Comparison of ENCODE assay signal across 17 cellular contexts in the genomic region with DNA sequence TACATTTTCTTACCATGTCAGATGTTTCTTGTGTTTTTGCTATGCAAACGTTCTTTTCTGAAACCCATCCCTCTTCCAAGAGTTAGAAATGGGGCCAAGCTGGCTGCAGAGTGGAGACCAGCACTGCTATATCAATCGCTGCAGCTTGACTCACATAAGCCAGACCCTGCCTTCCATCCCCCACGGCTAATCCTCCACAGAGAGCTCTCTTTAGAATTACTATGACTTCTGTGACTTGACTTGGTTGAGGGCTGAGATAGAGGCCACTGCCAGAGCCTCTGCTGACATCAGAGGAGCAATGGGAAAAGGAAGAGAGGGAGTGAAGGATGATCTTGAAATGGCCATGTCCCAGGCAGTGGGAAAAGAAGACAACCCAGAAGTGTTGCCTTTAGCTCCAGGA.
"Had no signal": no experiment of that assay in that cellular context is flagged by ENCODE, and none has a peak within 500 bp of the region (broad histone marks: within the 10 kb centered on the region; RNA-seq: fewer than 3 reads in every experiment).

No MANE protein-coding gene starts in this region.

- H3K4me3 ChIP-seq: colonic mucosa, heart right ventricle, ovary, thoracic aorta, transverse colon had no signal

- H3K36me3 ChIP-seq: colonic mucosa, heart right ventricle, ovary, thoracic aorta, transverse colon had no signal

- H3K27me3 ChIP-seq: colonic mucosa, ovary, transverse colon had no signal

- H3K4me1 Mint-ChIP-seq: naive B cell; stimulated activated effector memory CD8-positive, alpha-beta T cell treated with anti-CD3 and anti-CD28 coated beads, Interleukin-12 subunit alpha, Interleukin-12 subunit beta, amount 100 ng/mL, for 72 hours had no signal

- H3K36me3 Mint-ChIP-seq: naive B cell; stimulated activated effector memory CD8-positive, alpha-beta T cell treated with anti-CD3 and anti-CD28 coated beads, Interleukin-12 subunit alpha, Interleukin-12 subunit beta, amount 100 ng/mL, for 72 hours had no signal

- H3K9me3 Mint-ChIP-seq: naive B cell; nephron progenitor cell; stimulated activated effector memory CD8-positive, alpha-beta T cell treated with anti-CD3 and anti-CD28 coated beads, Interleukin-12 subunit alpha, Interleukin-12 subunit beta, amount 100 ng/mL, for 72 hours; stimulated activated naive CD8-positive, alpha-beta T cell treated with anti-CD3 and anti-CD28 coated beads, Interleukin-15, Interleukin-2, amounts not matched to agents 100 ng/mL and 50 ng/mL, for 24 hours had no signal

- H3K27ac ChIP-seq: colonic mucosa, heart right ventricle, ovary, thoracic aorta, transverse colon had no signal

- H3K9me3 ChIP-seq: colonic mucosa, heart right ventricle, ovary, thoracic aorta, transverse colon had no signal

- H3K4me1 ChIP-seq: colonic mucosa had no signal

- ATAC-seq: heart right ventricle, left lobe of liver, right cardiac atrium had no signal

- H3K27ac Mint-ChIP-seq: naive B cell; nephron progenitor cell; stimulated activated effector memory CD8-positive, alpha-beta T cell treated with anti-CD3 and anti-CD28 coated beads, Interleukin-12 subunit alpha, Interleukin-12 subunit beta, amount 100 ng/mL, for 72 hours; stimulated activated naive CD8-positive, alpha-beta T cell treated with anti-CD3 and anti-CD28 coated beads, Interleukin-15, Interleukin-2, amounts not matched to agents 100 ng/mL and 50 ng/mL, for 24 hours had no signal

- DNase-seq: caudate nucleus; colonic mucosa; dermis blood vessel endothelial cell; heart right ventricle; hypothalamus; mammary epithelial cell; naive B cell; nephron progenitor cell; ovary; right cardiac atrium; stimulated activated CD4-positive, alpha-beta T cell treated with anti-CD3 and anti-CD28 coated beads, Interleukin-4, amount 100 ng/mL, for 1 hour; stimulated activated CD8-positive, alpha-beta memory T cell treated with anti-CD3 and anti-CD28 coated beads, Interleukin-4, amount 100 ng/mL, for 48 hours; transverse colon had no signal

- H3K4me3 Mint-ChIP-seq: naive B cell; nephron progenitor cell; stimulated activated effector memory CD8-positive, alpha-beta T cell treated with anti-CD3 and anti-CD28 coated beads, Interleukin-12 subunit alpha, Interleukin-12 subunit beta, amount 100 ng/mL, for 72 hours; stimulated activated naive CD8-positive, alpha-beta T cell treated with anti-CD3 and anti-CD28 coated beads, Interleukin-15, Interleukin-2, amounts not matched to agents 100 ng/mL and 50 ng/mL, for 24 hours had no signal
